Comparison of ENCODE assay signal across 7 cellular contexts in the genomic region with DNA sequence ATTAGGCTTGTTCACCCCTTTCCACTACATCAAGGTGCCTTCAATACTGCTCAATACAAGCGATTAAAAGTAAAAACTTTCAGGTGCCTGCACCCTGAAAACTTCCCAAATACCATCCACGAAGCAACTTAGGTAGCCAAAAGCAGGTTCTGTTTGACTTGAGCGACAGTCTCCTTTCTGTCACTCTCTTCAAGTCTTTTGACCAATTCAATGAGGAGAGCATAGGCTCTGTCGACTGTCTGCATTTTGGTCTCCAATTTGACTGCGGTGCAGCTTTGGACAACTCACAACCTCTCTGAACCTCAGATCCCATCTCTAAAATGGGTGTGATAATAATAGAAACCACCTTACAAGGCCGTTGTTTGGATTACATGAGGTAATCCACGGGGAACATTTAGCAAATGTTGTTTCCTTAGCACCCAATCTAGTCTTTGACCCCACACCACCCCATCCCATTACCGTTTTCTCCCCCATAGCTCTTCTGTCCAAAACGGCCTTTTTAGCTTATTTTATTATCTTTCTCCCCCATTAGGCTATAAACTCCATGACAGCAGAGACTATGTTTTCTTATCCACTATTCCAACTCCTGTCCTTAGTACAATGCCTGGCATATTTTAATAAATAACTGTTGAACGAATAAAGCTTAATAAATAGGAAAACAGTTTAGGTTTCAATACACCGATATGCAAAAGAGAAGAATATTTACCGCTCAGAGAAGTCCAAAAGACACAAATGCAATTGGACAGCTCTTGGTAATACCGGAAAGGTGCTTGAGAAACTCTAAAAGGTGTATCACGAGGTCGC. TPM values are rescaled to one million over a fixed set of nuclear protein-coding genes. Genes with fewer than 3 reads are reported as not detected.
DNase-seq lines count a peak whose midpoint lies in the region; ATAC-seq and TF ChIP-seq lines count a peak whose summit lies in the region.

No MANE protein-coding gene starts in this region.

- H3K4me3 Mint-ChIP-seq in activated CD4-positive, alpha-beta memory T cell treated with anti-CD3 and anti-CD28 coated beads, Interleukin-2, amount 10 ng/mL, durations not matched to agents 7 days and 5 days, result peak overlapping the region; percentile 86
- H3K4me3 Mint-ChIP-seq in stimulated activated naive CD8-positive, alpha-beta T cell treated with anti-CD3 and anti-CD28 coated beads, Interleukin-15, amount 100 ng/mL, for 72 hours, result peak overlapping the region; percentile 95 to 96

- ATAC-seq in stimulated activated naive CD8-positive, alpha-beta T cell treated with anti-CD3 and anti-CD28 coated beads, Interleukin-15, amount 100 ng/mL, for 72 hours, result no peak
- ATAC-seq in HG03280 (IDR thresholded peaks at IDR 0.05; ENCODE audit: unreplicated experiment) (no peak), HG02678 (IDR thresholded peaks at IDR 0.05; ENCODE audit: unreplicated experiment) (no peak)

- no peaks in the 10 kb centered on the region for H3K9me3 ChIP-seq in iPS-18a (ENCODE audit: control insufficient read depth, low read depth, low read length)

- peak overlapping the region; percentile 75 for H3K9ac ChIP-seq in iPS-18a (ENCODE audit: low read length)

- DNase-seq in HFF-Myc (ENCODE audit: extremely low read depth, low read depth) (no peak), NCI-H2029 (lab: John Stamatoyannopoulos, UW) (no peak)
- no peak for DNase-seq in activated CD4-positive, alpha-beta memory T cell treated with anti-CD3 and anti-CD28 coated beads, Interleukin-2, amount 10 ng/mL, durations not matched to agents 7 days and 5 days
- no peak for DNase-seq in stimulated activated naive CD8-positive, alpha-beta T cell treated with anti-CD3 and anti-CD28 coated beads, Interleukin-15, amount 100 ng/mL, for 72 hours

- peaks cover 36% of the 10 kb centered on the region for H3K36me3 Mint-ChIP-seq in activated CD4-positive, alpha-beta memory T cell treated with anti-CD3 and anti-CD28 coated beads, Interleukin-2, amount 10 ng/mL, durations not matched to agents 7 days and 5 days (ENCODE audit: low read depth)

- peaks cover 58% of the 10 kb centered on the region for H3K4me1 Mint-ChIP-seq in activated CD4-positive, alpha-beta memory T cell treated with anti-CD3 and anti-CD28 coated beads, Interleukin-2, amount 10 ng/mL, durations not matched to agents 7 days and 5 days
- peaks cover 69% of the 10 kb centered on the region for H3K4me1 Mint-ChIP-seq in stimulated activated naive CD8-positive, alpha-beta T cell treated with anti-CD3 and anti-CD28 coated beads, Interleukin-15, amount 100 ng/mL, for 72 hours

- H3K27me3 Mint-ChIP-seq in activated CD4-positive, alpha-beta memory T cell treated with anti-CD3 and anti-CD28 coated beads, Interleukin-2, amount 10 ng/mL, durations not matched to agents 7 days and 5 days, result no peaks in the 10 kb centered on the region
- H3K27me3 Mint-ChIP-seq in stimulated activated naive CD8-positive, alpha-beta T cell treated with anti-CD3 and anti-CD28 coated beads, Interleukin-15, amount 100 ng/mL, for 72 hours, result no peaks in the 10 kb centered on the region

- TF ChIP-seq CTCF in HFF-Myc (IDR thresholded peaks at IDR 0.05; ENCODE audit: low read depth, low read length, missing control alignments), result no peak

- CTCF ChIA-PET in activated CD4-positive, alpha-beta memory T cell treated with anti-CD3 and anti-CD28 coated beads, Interleukin-2, amount 10 ng/mL, durations not matched to agents 7 days and 5 days (lab: Charles Lee), result interaction anchor here (0.6 to 2.0 kb wide), 14 partner anchors 9 to 486 kb away, joined by 3 to 12 read pairs (median 4); no protein-coding TSS in a partner anchor

- H3K27ac Mint-ChIP-seq in activated CD4-positive, alpha-beta memory T cell treated with anti-CD3 and anti-CD28 coated beads, Interleukin-2, amount 10 ng/mL, durations not matched to agents 7 days and 5 days, result peak overlapping the region; percentile 93
- H3K27ac Mint-ChIP-seq in stimulated activated naive CD8-positive, alpha-beta T cell treated with anti-CD3 and anti-CD28 coated beads, Interleukin-15, amount 100 ng/mL, for 72 hours, result peak overlapping the region; percentile 95 to 100

- POLR2A ChIA-PET in activated CD4-positive, alpha-beta memory T cell treated with anti-CD3 and anti-CD28 coated beads, Interleukin-2, amount 10 ng/mL, durations not matched to agents 7 days and 5 days (lab: Charles Lee), result interaction anchor here (0.7 to 5.2 kb wide), 18 partner anchors 9 to 82 kb away, joined by 3 to 50 read pairs (median 8); partner anchors contain the start of gene NDE1

- no peaks in the 10 kb centered on the region for H3K27me3 ChIP-seq in iPS-18a (ENCODE audit: control insufficient read depth, insufficient read depth, low read length)

- peak overlapping the region; percentile 72 for H3K4me3 ChIP-seq in HFF-Myc (replicated peaks; ENCODE audit: low read depth, low read length)
- H3K4me3 ChIP-seq in iPS-18a (ENCODE audit: low read length), result peak overlapping the region; percentile 78

- H3K36me3 ChIP-seq in iPS-18a (ENCODE audit: control insufficient read depth, low read depth, low read length), result peaks cover 20% of the 10 kb centered on the region

- H3K9me3 Mint-ChIP-seq in activated CD4-positive, alpha-beta memory T cell treated with anti-CD3 and anti-CD28 coated beads, Interleukin-2, amount 10 ng/mL, durations not matched to agents 7 days and 5 days, result no peaks in the 10 kb centered on the region
- no peaks in the 10 kb centered on the region for H3K9me3 Mint-ChIP-seq in stimulated activated naive CD8-positive, alpha-beta T cell treated with anti-CD3 and anti-CD28 coated beads, Interleukin-15, amount 100 ng/mL, for 72 hours

- H3K4me1 ChIP-seq in iPS-18a (ENCODE audit: control insufficient read depth, low read depth, low read length), result peaks cover 11% of the 10 kb centered on the region

- H3K27ac ChIP-seq in iPS-18a (ENCODE audit: low read length), result peak overlapping the region; percentile 44

RNA-seq across cellular contexts. Expression of gene MARF1, which starts 1.0 kb away (rescaled TPM):
- 10 to 100 TPM; 85.4 to 85.5 TPM for total RNA-seq in activated CD4-positive, alpha-beta memory T cell treated with anti-CD3 and anti-CD28 coated beads, Interleukin-2, amount 10 ng/mL, durations not matched to agents 7 days and 5 days

RNA-seq across cellular contexts. Expression of gene NDE1, which starts 8.1 kb away (rescaled TPM):
- total RNA-seq in activated CD4-positive, alpha-beta memory T cell treated with anti-CD3 and anti-CD28 coated beads, Interleukin-2, amount 10 ng/mL, durations not matched to agents 7 days and 5 days, result 100 to 1,000 TPM; 115 to 133 TPM
